In genomic region chr2:231613655-231614558, GRCh38 we compare ENCODE assay signal across 8 cellular contexts. TPM values are rescaled to one million over a fixed set of nuclear protein-coding genes. Genes with fewer than 3 reads are reported as not detected.
DNase-seq lines count a peak whose midpoint lies in the region; ATAC-seq and TF ChIP-seq lines count a peak whose summit lies in the region.

No MANE protein-coding gene starts in this region.

- H2AFZ ChIP-seq in DND-41 (ENCODE audit: low read depth, low read length) (peak overlapping the region; percentile 61), osteoblast (ENCODE audit: low read length) (peak overlapping the region; percentile 78)

- H3K4me1 ChIP-seq in DND-41 (ENCODE audit: insufficient read depth, low read length) (peaks cover 58% of the 10 kb centered on the region), HUES64 (ENCODE audit: insufficient read depth, low read length) (peaks cover 26% of the 10 kb centered on the region), SJCRH30 (peaks cover 7% of the 10 kb centered on the region; the same call in 1 of the 2 replicates), osteoblast (ENCODE audit: insufficient read depth, low read length) (peaks cover 28% of the 10 kb centered on the region), thoracic aorta (ENCODE audit: control insufficient read depth in 1 of 2, low read depth in 2 of 2) (peaks cover 25 to 42% of the 10 kb centered on the region in 2 donors)

- no peaks in the 10 kb centered on the region for H3K27me3 Mint-ChIP-seq in activated naive CD4-positive, alpha-beta T cell treated with anti-CD3 and anti-CD28 coated beads, Interleukin-2, amount 50 U/mL, for 24 hours
- H3K27me3 Mint-ChIP-seq in glutamatergic neuron (ENCODE audit: unreplicated experiment): peaks cover 4% of the 10 kb centered on the region

- H3K27ac Mint-ChIP-seq in activated naive CD4-positive, alpha-beta T cell treated with anti-CD3 and anti-CD28 coated beads, Interleukin-2, amount 50 U/mL, for 24 hours: peak overlapping the region; percentile 98
- H3K27ac Mint-ChIP-seq in glutamatergic neuron (ENCODE audit: unreplicated experiment): peak overlapping the region; percentile 93

- H4K20me1 ChIP-seq in DND-41 (ENCODE audit: insufficient read depth, low read length) (no peaks in the 10 kb centered on the region), osteoblast (ENCODE audit: insufficient read depth, low read length) (no peaks in the 10 kb centered on the region)

- under 1% methylated on average over 86 of the region's 86 CpGs for WGBS in HUES64

- H3K79me2 ChIP-seq in DND-41 (ENCODE audit: insufficient read depth, low read length) (peaks cover 16% of the 10 kb centered on the region), osteoblast (ENCODE audit: insufficient read depth, low read length) (no peaks in the 10 kb centered on the region)

- H3K4me3 ChIP-seq in DND-41 (ENCODE audit: low read depth in 1 of 2, low read length in 2 of 2) (peak overlapping the region; percentile 42 to 67; a peak in 3 of 4 replicates), HUES64 (ENCODE audit: low read length) (peak overlapping the region; percentile 46), SJCRH30 (peak overlapping the region; percentile 57), osteoblast (ENCODE audit: insufficient read depth, low read length) (peak overlapping the region; percentile 71), thoracic aorta (peak overlapping the region; percentile 74)

- H3K4me3 Mint-ChIP-seq in activated naive CD4-positive, alpha-beta T cell treated with anti-CD3 and anti-CD28 coated beads, Interleukin-2, amount 50 U/mL, for 24 hours: peak overlapping the region; percentile 88
- peak overlapping the region; percentile 85 for H3K4me3 Mint-ChIP-seq in glutamatergic neuron (ENCODE audit: unreplicated experiment)

- ATAC-seq in DND-41 (ENCODE audit: insufficient read depth, low read depth) (peak; percentile 74), GM21515 (IDR thresholded peaks at IDR 0.05; ENCODE audit: unreplicated experiment) (peak; percentile 73), thoracic aorta (ENCODE audit: insufficient number of reproducible peaks, low FRiP score, low read depth) (peak; percentile 31)

- no peaks in the 10 kb centered on the region for H3K36me3 Mint-ChIP-seq in activated naive CD4-positive, alpha-beta T cell treated with anti-CD3 and anti-CD28 coated beads, Interleukin-2, amount 50 U/mL, for 24 hours
- H3K36me3 Mint-ChIP-seq in glutamatergic neuron (ENCODE audit: unreplicated experiment): no peaks in the 10 kb centered on the region

- TF ChIP-seq CTCF in DND-41 (IDR thresholded peaks at IDR 0.05; ENCODE audit: borderline replicate concordance, extremely low read depth, low read length, poor library complexity, severe bottlenecking): peak; percentile 29
- TF ChIP-seq CTCF in glutamatergic neuron (IDR thresholded peaks at IDR 0.05; ENCODE audit: partially characterized antibody, unreplicated experiment): no peak
- peak; percentile 5 for TF ChIP-seq CTCF in osteoblast (IDR thresholded peaks at IDR 0.05; ENCODE audit: extremely low read depth, low read depth, low read length)
- TF ChIP-seq CTCF in thoracic aorta (IDR thresholded peaks at IDR 0.05): peak; percentile 51

- H3K4me2 ChIP-seq in DND-41 (ENCODE audit: insufficient read depth, low read length): peak overlapping the region; percentile 78
- H3K4me2 ChIP-seq in osteoblast (ENCODE audit: insufficient read depth, low read length): peak overlapping the region; percentile 88

- peaks cover 53% of the 10 kb centered on the region for H3K4me1 Mint-ChIP-seq in activated naive CD4-positive, alpha-beta T cell treated with anti-CD3 and anti-CD28 coated beads, Interleukin-2, amount 50 U/mL, for 24 hours
- peaks cover 12% of the 10 kb centered on the region for H3K4me1 Mint-ChIP-seq in glutamatergic neuron (ENCODE audit: low read depth, unreplicated experiment)

- H3K9me3 ChIP-seq in DND-41 (ENCODE audit: insufficient read depth, low read length, severe bottlenecking): no peaks in the 10 kb centered on the region
- no peaks in the 10 kb centered on the region for H3K9me3 ChIP-seq in HUES64 (ENCODE audit: insufficient read depth, low read depth, low read length)
- H3K9me3 ChIP-seq in SJCRH30 (replicated peaks): no peaks in the 10 kb centered on the region
- H3K9me3 ChIP-seq in osteoblast (ENCODE audit: low read depth, low read length): no peaks in the 10 kb centered on the region
- no peaks in the 10 kb centered on the region for H3K9me3 ChIP-seq in thoracic aorta

- peak overlapping the region; percentile 98 for H3K27ac ChIP-seq in DND-41 (ENCODE audit: low read length)
- H3K27ac ChIP-seq in HUES64 (ENCODE audit: low read depth, low read length): peak overlapping the region; percentile 97
- no peak overlapping the region for H3K27ac ChIP-seq in SJCRH30
- H3K27ac ChIP-seq in osteoblast (ENCODE audit: low read depth, low read length): peak overlapping the region; percentile 99
- H3K27ac ChIP-seq in thoracic aorta: peak overlapping the region; percentile 98 to 100

- peak; percentile 95 for DNase-seq in DND-41
- peak; percentile 61 to 70 for DNase-seq in SJCRH30
- peak; percentile 84 for DNase-seq in glutamatergic neuron
- peak; percentile 97 for DNase-seq in osteoblast (ENCODE audit: insufficient read length, low spot score, missing footprints)
- peak; percentile 43 for DNase-seq in thoracic aorta (ENCODE audit: low spot score)

- H3K27me3 ChIP-seq in DND-41 (ENCODE audit: insufficient read depth, low read length, poor library complexity): no peaks in the 10 kb centered on the region
- no peaks in the 10 kb centered on the region for H3K27me3 ChIP-seq in HUES64 (ENCODE audit: insufficient read depth, low read length)
- H3K27me3 ChIP-seq in SJCRH30: no peaks in the 10 kb centered on the region
- H3K27me3 ChIP-seq in osteoblast (ENCODE audit: insufficient read depth, low read length): no peaks in the 10 kb centered on the region
- H3K27me3 ChIP-seq in thoracic aorta (replicated peaks; ENCODE audit: insufficient read depth): no peaks in the 10 kb centered on the region

- H3K36me3 ChIP-seq in DND-41 (ENCODE audit: insufficient read depth, low read length) (no peaks in the 10 kb centered on the region; the same call in 1 of the 2 replicates), HUES64 (ENCODE audit: insufficient read depth, low read length) (no peaks in the 10 kb centered on the region), SJCRH30 (no peaks in the 10 kb centered on the region), osteoblast (ENCODE audit: insufficient read depth, low read length) (no peaks in the 10 kb centered on the region), thoracic aorta (no peaks in the 10 kb centered on the region)

- H3K9me3 Mint-ChIP-seq in activated naive CD4-positive, alpha-beta T cell treated with anti-CD3 and anti-CD28 coated beads, Interleukin-2, amount 50 U/mL, for 24 hours: no peaks in the 10 kb centered on the region
- peaks cover 3% of the 10 kb centered on the region for H3K9me3 Mint-ChIP-seq in glutamatergic neuron (ENCODE audit: unreplicated experiment)

- H3K9ac ChIP-seq in DND-41 (ENCODE audit: low read depth, low read length) (peak overlapping the region; percentile 97), HUES64 (ENCODE audit: low read depth, low read length) (peak overlapping the region; percentile 91)

RNA-seq across cellular contexts. Expression of gene TEX44, which starts 21.2 kb away (rescaled TPM):
- not detected for polyA plus RNA-seq in HUES64 (2013, experiment 1 of 2)
- not detected for polyA plus RNA-seq in HUES64 (2013, experiment 2 of 2)
- total RNA-seq in SJCRH30 (2014; rRNA removed; shearing (Covaris generic)): not detected in 2 replicates
- total RNA-seq in glutamatergic neuron (ENCODE audit: unreplicated experiment) (not detected), osteoblast (not detected in 2 replicates), thoracic aorta (not detected)

Comparison
In these comparisons a context has a peak if more than half of its experiments do, and no peak if none do; other contexts are left out.
1. DNase-seq: peak in every context shown above with its lines; median percentile 97 in osteoblast; 95 in DND-41; 84 in glutamatergic neuron; 66 in SJCRH30; 43 in thoracic aorta.